ENCODE assay signal across 14 cellular contexts in genomic region chr18:9069482-9070059, GRCh38. TPM values are rescaled to one million over a fixed set of nuclear protein-coding genes. Genes with fewer than 3 reads are reported as not detected.
DNase-seq lines count a peak whose midpoint lies in the region; ATAC-seq and TF ChIP-seq lines count a peak whose summit lies in the region.
"Had no signal": no experiment of that assay in that cellular context is flagged by ENCODE, and none has a peak within 500 bp of the region (broad histone marks: within the 10 kb centered on the region; RNA-seq: fewer than 3 reads in every experiment).

No MANE protein-coding gene starts in this region.

- no peaks in the 10 kb centered on the region for H3K27me3 Mint-ChIP-seq in activated T-helper 2 cell treated with anti-CD3 and anti-CD28 coated beads, Interferon-gamma antibody, Interleukin-2, Interleukin-4, amounts not matched to agents 10 μg/mL and 5 μg/mL and 100 μg/mL, durations not matched to agents 14 hours and 24 hours and 36 hours (ENCODE audit: low read depth)
- peaks cover 0 to 2% (median 0%) of the 10 kb centered on the region in 5 donors for H3K27me3 Mint-ChIP-seq in naive thymus-derived CD8-positive, alpha-beta T cell

- no peaks in the 10 kb centered on the region for H4K20me1 ChIP-seq in KMS-11 (ENCODE audit: insufficient read depth)

- H3K36me3 ChIP-seq in KMS-11 (ENCODE audit: insufficient read depth) (no peaks in the 10 kb centered on the region), skeletal muscle satellite cell (ENCODE audit: insufficient read depth, low read length) (no peaks in the 10 kb centered on the region), adrenal gland (replicated peaks in 1 of 2) (no peaks in the 10 kb centered on the region)

- WGBS in adrenal gland, 4 donors: 49 to 57% (median 55%) methylated on average over 12 of the region's 12 CpGs

- peak; percentile 26 for DNase-seq in SKM-1 treated with dmso at 0.1 percent for 144 hours (lab: John Stamatoyannopoulos, UW; ENCODE audit: unreplicated experiment)
- DNase-seq in SKM-1 (lab: John Stamatoyannopoulos, UW; ENCODE audit: unreplicated experiment): no peak
- no peak for DNase-seq in activated T-helper 2 cell treated with anti-CD3 and anti-CD28 coated beads, Interferon-gamma antibody, Interleukin-2, Interleukin-4, amounts not matched to agents 10 μg/mL and 5 μg/mL and 100 μg/mL, durations not matched to agents 14 hours and 24 hours and 36 hours (ENCODE audit: low spot score)
- no peak for DNase-seq in GM13977 (ENCODE audit: low spot score)
- DNase-seq in naive thymus-derived CD8-positive, alpha-beta T cell: no peak
- no peak for DNase-seq in adrenal gland
- DNase-seq: ACHN; activated effector memory CD4-positive, alpha-beta T cell treated with anti-CD3 and anti-CD28 coated beads, Interleukin-2, amount 50 U/mL, for 16 hours; caudate nucleus; EL; NCI-H1436 treated with DMSO at 0.1 percent for 48 hours had no signal

- H3K27ac Mint-ChIP-seq in activated T-helper 2 cell treated with anti-CD3 and anti-CD28 coated beads, Interferon-gamma antibody, Interleukin-2, Interleukin-4, amounts not matched to agents 10 μg/mL and 5 μg/mL and 100 μg/mL, durations not matched to agents 14 hours and 24 hours and 36 hours: peak overlapping the region; percentile 53
- H3K27ac Mint-ChIP-seq in naive thymus-derived CD8-positive, alpha-beta T cell: peak overlapping the region in 3 of 10 donors; percentile 25 to 72 (median 40)

- peak overlapping the region; percentile 98; the same call in 1 of the 2 replicates for H3K27ac ChIP-seq in KMS-11
- H3K27ac ChIP-seq in adrenal gland: no peak overlapping the region
- H3K27ac ChIP-seq: VCaP had no signal

- H2AFZ ChIP-seq in KMS-11 (ENCODE audit: low read depth): peak overlapping the region; percentile 21; the same call in 1 of the 2 replicates

- H3K36me3 Mint-ChIP-seq in activated T-helper 2 cell treated with anti-CD3 and anti-CD28 coated beads, Interferon-gamma antibody, Interleukin-2, Interleukin-4, amounts not matched to agents 10 μg/mL and 5 μg/mL and 100 μg/mL, durations not matched to agents 14 hours and 24 hours and 36 hours (ENCODE audit: low read depth): peaks cover 13% of the 10 kb centered on the region
- no peaks in the 10 kb centered on the region for H3K36me3 Mint-ChIP-seq in naive thymus-derived CD8-positive, alpha-beta T cell

- H3K9me3 Mint-ChIP-seq in activated T-helper 2 cell treated with anti-CD3 and anti-CD28 coated beads, Interferon-gamma antibody, Interleukin-2, Interleukin-4, amounts not matched to agents 10 μg/mL and 5 μg/mL and 100 μg/mL, durations not matched to agents 14 hours and 24 hours and 36 hours: no peaks in the 10 kb centered on the region
- no peaks in the 10 kb centered on the region for H3K9me3 Mint-ChIP-seq in naive thymus-derived CD8-positive, alpha-beta T cell

- H3K79me2 ChIP-seq in KMS-11 (ENCODE audit: insufficient read depth, low read depth): no peaks in the 10 kb centered on the region

- no peak overlapping the region; the same call in 1 of the 2 replicates for H3K4me2 ChIP-seq in KMS-11
- peak overlapping the region; percentile 28 for H3K4me2 ChIP-seq in skeletal muscle satellite cell (ENCODE audit: low read length)

- no peak for ATAC-seq in naive thymus-derived CD8-positive, alpha-beta T cell

- H3K27me3 ChIP-seq in KMS-11 (ENCODE audit: insufficient read depth, low read depth): no peaks in the 10 kb centered on the region
- H3K27me3 ChIP-seq in skeletal muscle satellite cell (ENCODE audit: control insufficient read depth, insufficient read depth, low read length): no peaks in the 10 kb centered on the region
- H3K27me3 ChIP-seq in adrenal gland: no peaks in the 10 kb centered on the region

- no peak for TF ChIP-seq POLR2A in adrenal gland (IDR thresholded peaks at IDR 0.05)

- no peak overlapping the region for H3K9ac ChIP-seq in KMS-11
- H3K9ac ChIP-seq in skeletal muscle satellite cell (ENCODE audit: low read depth, low read length): peak overlapping the region; percentile 18

- in situ Hi-C loops in GM13977 (cut with MboI; ENCODE audit: low pct_unique_long_range_greater_than_20kb, low sequenced_read_pairs, unreplicated experiment): no loop called here

- POLR2A ChIA-PET in naive thymus-derived CD8-positive, alpha-beta T cell (lab: Charles Lee): no interaction called here

- H3K4me1 ChIP-seq in KMS-11 (ENCODE audit: low read depth, poor library complexity, severe bottlenecking) (peaks cover 86% of the 10 kb centered on the region), skeletal muscle satellite cell (ENCODE audit: control insufficient read depth, insufficient read depth, low read length) (peaks cover 9% of the 10 kb centered on the region), adrenal gland (replicated peaks in 1 of 2) (peaks cover 6 to 7% of the 10 kb centered on the region in 2 donors)

- H3K4me1 Mint-ChIP-seq in activated T-helper 2 cell treated with anti-CD3 and anti-CD28 coated beads, Interferon-gamma antibody, Interleukin-2, Interleukin-4, amounts not matched to agents 10 μg/mL and 5 μg/mL and 100 μg/mL, durations not matched to agents 14 hours and 24 hours and 36 hours (ENCODE audit: low read depth): peaks cover 26% of the 10 kb centered on the region
- peaks cover 0 to 23% (median 8%) of the 10 kb centered on the region in 4 donors for H3K4me1 Mint-ChIP-seq in naive thymus-derived CD8-positive, alpha-beta T cell

- intact Hi-C loops in activated T-helper 2 cell treated with anti-CD3 and anti-CD28 coated beads, Interferon-gamma antibody, Interleukin-2, Interleukin-4, amounts not matched to agents 10 μg/mL and 5 μg/mL and 100 μg/mL, durations not matched to agents 14 hours and 24 hours and 36 hours (cut with micrococcal nuclease): loop anchor here (5.0 kb wide), 2 partner anchors 263 to 448 kb away; partner anchors contain the start of gene TWSG1
- intact Hi-C loops in adrenal gland (cut with DNase I): loop anchor here in 1 of 2 donors (5.0 to 10.0 kb wide), 3 partner anchors 78 to 445 kb away; no protein-coding TSS in a partner anchor

- H3K9me3 ChIP-seq in skeletal muscle satellite cell (replicated peaks; ENCODE audit: low read length): no peaks in the 10 kb centered on the region
- no peaks in the 10 kb centered on the region for H3K9me3 ChIP-seq in adrenal gland (replicated peaks in 1 of 3)

- no peak overlapping the region for H3K4me3 Mint-ChIP-seq in activated T-helper 2 cell treated with anti-CD3 and anti-CD28 coated beads, Interferon-gamma antibody, Interleukin-2, Interleukin-4, amounts not matched to agents 10 μg/mL and 5 μg/mL and 100 μg/mL, durations not matched to agents 14 hours and 24 hours and 36 hours (ENCODE audit: low read depth)
- no peak overlapping the region for H3K4me3 Mint-ChIP-seq in naive thymus-derived CD8-positive, alpha-beta T cell

- H3K4me3 ChIP-seq in KMS-11 (IDR thresholded peaks at IDR 0.05; ENCODE audit: insufficient read depth, low read depth, low read length) (no peak overlapping the region), skeletal muscle satellite cell (ENCODE audit: low read length) (no peak overlapping the region), adrenal gland (no peak overlapping the region)

- TF ChIP-seq CTCF in KMS-11 (conservative IDR thresholded peaks at IDR 0.05; ENCODE audit: low read depth, low read length) (no peak), GM13977 (IDR thresholded peaks at IDR 0.05; ENCODE audit: extremely low read depth, insufficient read depth, missing control alignments) (no peak), adrenal gland (IDR thresholded peaks at IDR 0.05) (no peak)

RNA-seq across cellular contexts. Expression of gene NDUFV2, which starts 32.9 kb away (rescaled TPM):
- 329 and 341 TPM in 2 replicates for total RNA-seq in activated T-helper 2 cell treated with anti-CD3 and anti-CD28 coated beads, Interferon-gamma antibody, Interleukin-2, Interleukin-4, amounts not matched to agents 10 μg/mL and 5 μg/mL and 100 μg/mL, durations not matched to agents 14 hours and 24 hours and 36 hours
- 150 and 225 TPM in 2 replicates for total RNA-seq in skeletal muscle satellite cell (2012; rRNA removed)
- 100 to 1,000 TPM; 149 to 166 TPM for total RNA-seq in naive thymus-derived CD8-positive, alpha-beta T cell
- polyA plus RNA-seq in naive thymus-derived CD8-positive, alpha-beta T cell: 100 to 1,000 TPM; 106 to 155 (median 128) TPM
- total RNA-seq in adrenal gland: 100 to 1,000 TPM; 130 to 250 (median 182) TPM
- polyA plus RNA-seq in adrenal gland: 100 to 1,000 TPM; 347 to 569 (median 420) TPM
